ENCODE assay signal across 14 cellular contexts in the genomic region with DNA sequence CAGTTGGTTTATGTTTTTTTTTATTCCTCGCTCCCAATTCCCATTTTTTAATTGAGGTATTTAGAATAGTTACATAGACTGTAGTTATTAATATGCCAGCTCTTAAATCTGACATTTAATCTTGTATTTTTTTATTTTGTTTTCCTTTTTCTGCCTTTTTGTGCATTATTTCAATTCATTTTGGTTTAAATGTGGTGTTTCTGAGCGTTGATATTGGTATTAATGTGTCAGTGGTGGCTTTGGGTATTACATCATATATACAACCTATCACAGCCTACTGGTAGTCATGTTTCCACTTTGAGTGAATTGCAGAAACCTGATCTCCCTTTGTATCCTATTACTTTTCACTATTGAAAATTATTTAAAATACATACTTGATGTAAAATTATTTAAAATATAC.
DNase-seq lines count a peak whose midpoint lies in the region; ATAC-seq, FAIRE-seq and TF ChIP-seq lines count a peak whose summit lies in the region.
"Had no signal": no experiment of that assay in that cellular context is flagged by ENCODE, and none has a peak within 500 bp of the region (broad histone marks: within the 10 kb centered on the region; RNA-seq: fewer than 3 reads in every experiment).

No MANE protein-coding gene starts in this region.

- peak; percentile 20 for FAIRE-seq in TTC549 (lab: Jason Lieb, UNC)

- H3K9me3 Mint-ChIP-seq in neural crest cell, result peaks cover 6% of the 10 kb centered on the region

- DNase-seq in neural crest cell (ENCODE audit: low read depth, low spot score) (no peak), ACHN (no peak), NCI-H2107 treated with DMSO at 0.1 percent for 48 hours (lab: John Stamatoyannopoulos, UW; ENCODE audit: unreplicated experiment) (no peak)
- DNase-seq: activated CD4-positive, alpha-beta T cell treated with anti-CD3 and anti-CD28 coated beads for 48 hours; activated T-cell treated with anti-CD3 and anti-CD28 coated beads, Interleukin-2, amount 50 U/mL, for 24 hours; amniotic stem cell; CD4-positive, alpha-beta memory T cell; KBM-7; NCI-H2029; T-helper 1 cell had no signal

- no peak overlapping the region for H3K4me3 Mint-ChIP-seq in neural crest cell
- H3K4me3 Mint-ChIP-seq: activated T-cell treated with anti-CD3 and anti-CD28 coated beads, Interleukin-2, amount 50 U/mL, for 24 hours; CD4-positive, alpha-beta memory T cell had no signal

- in situ Hi-C loops in ACHN (cut with HindIII; ENCODE audit: low pct_ligation_motif_present, low pct_unique_long_range_greater_than_20kb, low sequenced_read_pairs), result no loop called here

- peak; percentile 48 for ATAC-seq in GM18907 (IDR thresholded peaks at IDR 0.05; ENCODE audit: unreplicated experiment)
- peak; percentile 53 for ATAC-seq in HG03520 (IDR thresholded peaks at IDR 0.05; ENCODE audit: unreplicated experiment)
- no peak for ATAC-seq in HG02571 (IDR thresholded peaks at IDR 0.05; ENCODE audit: unreplicated experiment)

- H3K36me3 Mint-ChIP-seq in neural crest cell (ENCODE audit: low read depth), result no peaks in the 10 kb centered on the region
- H3K36me3 Mint-ChIP-seq: CD4-positive, alpha-beta memory T cell had no signal

- H3K4me1 Mint-ChIP-seq in neural crest cell, result peaks cover 4% of the 10 kb centered on the region
- H3K4me1 Mint-ChIP-seq: CD4-positive, alpha-beta memory T cell had no signal

- peak; percentile 55 for TF ChIP-seq CTCF in neural crest cell (conservative IDR thresholded peaks at IDR 0.05)

- H3K27ac Mint-ChIP-seq in neural crest cell (ENCODE audit: unreplicated experiment), result no peak overlapping the region
- H3K27ac Mint-ChIP-seq: activated T-cell treated with anti-CD3 and anti-CD28 coated beads, Interleukin-2, amount 50 U/mL, for 24 hours; CD4-positive, alpha-beta memory T cell had no signal

- H3K27me3 Mint-ChIP-seq in neural crest cell (ENCODE audit: low read depth), result no peaks in the 10 kb centered on the region
- H3K27me3 Mint-ChIP-seq: activated T-cell treated with anti-CD3 and anti-CD28 coated beads, Interleukin-2, amount 50 U/mL, for 24 hours; CD4-positive, alpha-beta memory T cell had no signal
